ENCODE assay signal across 1 cellular context in the genomic region with DNA sequence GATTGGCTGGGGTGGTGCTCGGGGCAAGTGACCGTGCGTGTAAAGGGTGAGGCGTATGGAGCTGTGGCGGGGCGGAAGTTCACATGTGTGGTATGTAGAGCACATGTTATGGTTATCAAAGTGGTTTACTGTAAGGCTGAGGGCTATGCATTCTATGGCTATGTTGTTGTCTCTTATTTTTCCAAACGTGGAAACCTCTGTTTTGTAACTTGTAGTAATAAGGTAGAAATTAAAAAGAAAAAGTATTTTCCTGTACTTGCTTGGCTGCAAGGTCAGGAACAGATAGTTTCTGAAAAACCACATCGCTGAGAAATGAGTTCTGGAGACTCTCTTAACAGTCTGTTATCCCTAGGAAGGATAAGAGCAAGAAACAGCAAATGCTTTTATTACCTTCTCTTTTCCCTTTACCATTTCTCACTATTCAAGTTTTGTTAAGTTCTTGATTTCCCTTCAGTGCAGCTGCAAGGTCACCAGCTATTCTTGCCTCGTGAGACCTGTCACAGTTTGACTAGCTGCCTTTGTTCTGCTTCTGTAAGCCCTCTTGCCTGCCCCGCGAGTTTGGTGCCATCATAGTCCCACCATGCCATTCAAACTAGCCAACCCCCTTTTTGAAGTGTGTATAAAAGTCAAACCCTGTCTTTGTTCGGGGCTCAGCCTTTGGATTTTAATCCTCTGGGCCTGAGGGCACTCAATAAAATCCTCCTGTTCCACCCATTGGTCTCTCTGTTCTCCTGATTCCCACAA.
TF ChIP-seq lines count a peak whose summit lies in the region.

No MANE protein-coding gene starts in this region.

TF ChIP-seq in HepG2, 621 proteins besides CTCF, POLR2A, EP300 and RAD21 (continued from another document and continues in another):
- TF ChIP-seq ZNF331 (CRISPR knock-in tag; IDR thresholded peaks at IDR 0.05) (peak; percentile 39; the same call in 1 of the 2 replicates), CENPT (CRISPR knock-in tag; IDR thresholded peaks at IDR 0.05; ENCODE audit: low read depth) (no peak), NFE2 (CRISPR knock-in tag; IDR thresholded peaks at IDR 0.05) (no peak), AGO2 (optimal IDR thresholded peaks at IDR 0.05; ENCODE audit: low read depth, low read length) (no peak), ZFYVE20 (CRISPR knock-in tag; IDR thresholded peaks at IDR 0.05; ENCODE audit: borderline replicate concordance, low read depth) (no peak), HDAC6 (IDR thresholded peaks at IDR 0.05; ENCODE audit: low read depth, low read length) (no peak), ZMYM2 (CRISPR knock-in tag; IDR thresholded peaks at IDR 0.05) (no peak), FOXK1 (CRISPR knock-in tag; IDR thresholded peaks at IDR 0.05; ENCODE audit: borderline replicate concordance, low read depth) (peak; percentile 24; the same call in 1 of the 2 replicates), ZNF30 (CRISPR knock-in tag; IDR thresholded peaks at IDR 0.05) (no peak), NFKBIZ (CRISPR knock-in tag; IDR thresholded peaks at IDR 0.05) (0 out of 2 replicates have a peak, but pooled peaks have one; percentile 53), FOXK2 (IDR thresholded peaks at IDR 0.05) (0 out of 2 replicates have a peak, but pooled peaks have one; percentile 16), ZFAT (CRISPR knock-in tag; conservative IDR thresholded peaks at IDR 0.05) (no peak), CCDC6 (CRISPR knock-in tag; IDR thresholded peaks at IDR 0.05) (0 out of 2 replicates have a peak, but pooled peaks have one; percentile 37), PPARG (CRISPR knock-in tag; conservative IDR thresholded peaks at IDR 0.05) (peak; percentile 56; the same call in 1 of the 2 replicates), ZNF644 (CRISPR knock-in tag; IDR thresholded peaks at IDR 0.05; ENCODE audit: low read depth) (no peak), ZNF75D (CRISPR knock-in tag; IDR thresholded peaks at IDR 0.05; ENCODE audit: borderline replicate concordance) (no peak), ETV6 (CRISPR knock-in tag; conservative IDR thresholded peaks at IDR 0.05) (no peak), POLR2AphosphoS2 (IDR thresholded peaks at IDR 0.05; ENCODE audit: low read depth, low read length) (0 out of 2 replicates have a peak, but pooled peaks have one; percentile 93), GATA4 (IDR thresholded peaks at IDR 0.05; ENCODE audit: borderline replicate concordance, low read depth) (peak; percentile 97), HDAC2 (CRISPR knock-in tag; IDR thresholded peaks at IDR 0.05) (0 out of 2 replicates have a peak, but pooled peaks have one; percentile 29), ZNF33B (CRISPR knock-in tag; IDR thresholded peaks at IDR 0.05) (no peak), RARG (CRISPR knock-in tag; IDR thresholded peaks at IDR 0.05; ENCODE audit: low read depth) (no peak), ZNF768 (CRISPR knock-in tag; IDR thresholded peaks at IDR 0.05) (no peak), ZNF260 (CRISPR knock-in tag; IDR thresholded peaks at IDR 0.05; ENCODE audit: borderline replicate concordance, low read depth) (no peak), TARDBP (CRISPR knock-in tag; IDR thresholded peaks at IDR 0.05) (peak; percentile 81), ZNF496 (CRISPR knock-in tag; IDR thresholded peaks at IDR 0.05; ENCODE audit: insufficient replicate concordance) (no peak), HNRNPUL1 (IDR thresholded peaks at IDR 0.05; ENCODE audit: low read depth, low read length) (no peak), KLF15 (CRISPR knock-in tag; IDR thresholded peaks at IDR 0.05; ENCODE audit: borderline replicate concordance) (no peak), SMAD3 (CRISPR knock-in tag; IDR thresholded peaks at IDR 0.05) (0 out of 2 replicates have a peak, but pooled peaks have one; percentile 28), DPF2 (CRISPR knock-in tag; IDR thresholded peaks at IDR 0.05; ENCODE audit: borderline replicate concordance, low read depth) (no peak), ZNF781 (CRISPR knock-in tag; IDR thresholded peaks at IDR 0.05; ENCODE audit: borderline replicate concordance, not compliant biosample characterization) (no peak), ZFP36 (IDR thresholded peaks at IDR 0.05; ENCODE audit: borderline replicate concordance, low read depth, low read length, partially characterized antibody) (no peak), DR1 (CRISPR knock-in tag; IDR thresholded peaks at IDR 0.05) (peak; percentile 83), ETV5 (CRISPR knock-in tag; IDR thresholded peaks at IDR 0.05; ENCODE audit: borderline replicate concordance) (peak; percentile 78), ZBTB1 (CRISPR knock-in tag; IDR thresholded peaks at IDR 0.05; ENCODE audit: borderline replicate concordance) (no peak), ZNF776 (CRISPR knock-in tag; IDR thresholded peaks at IDR 0.05) (no peak), IKZF4 (CRISPR knock-in tag; IDR thresholded peaks at IDR 0.05; ENCODE audit: borderline replicate concordance, low read depth, not compliant biosample characterization) (no peak), REXO4 (CRISPR knock-in tag; IDR thresholded peaks at IDR 0.05; ENCODE audit: borderline replicate concordance) (no peak), ZNF549 (CRISPR knock-in tag; IDR thresholded peaks at IDR 0.05) (no peak), CAMTA2 (CRISPR knock-in tag; IDR thresholded peaks at IDR 0.05; ENCODE audit: borderline replicate concordance) (no peak), ZNF879 (CRISPR knock-in tag; IDR thresholded peaks at IDR 0.05) (no peak), YY1 (IDR thresholded peaks at IDR 0.05; ENCODE audit: insufficient read depth, insufficient replicate concordance, low read depth, low read length) (peak; percentile 58), ZNF460 (CRISPR knock-in tag; IDR thresholded peaks at IDR 0.05; ENCODE audit: borderline replicate concordance) (no peak), SYNCRIP (IDR thresholded peaks at IDR 0.05; ENCODE audit: insufficient read depth, low read depth, low read length) (no peak), ZFP62 (CRISPR knock-in tag; IDR thresholded peaks at IDR 0.05) (no peak), SRF (IDR thresholded peaks at IDR 0.05; ENCODE audit: low read depth, low read length) (no peak)
- TF ChIP-seq, protein P1, sequence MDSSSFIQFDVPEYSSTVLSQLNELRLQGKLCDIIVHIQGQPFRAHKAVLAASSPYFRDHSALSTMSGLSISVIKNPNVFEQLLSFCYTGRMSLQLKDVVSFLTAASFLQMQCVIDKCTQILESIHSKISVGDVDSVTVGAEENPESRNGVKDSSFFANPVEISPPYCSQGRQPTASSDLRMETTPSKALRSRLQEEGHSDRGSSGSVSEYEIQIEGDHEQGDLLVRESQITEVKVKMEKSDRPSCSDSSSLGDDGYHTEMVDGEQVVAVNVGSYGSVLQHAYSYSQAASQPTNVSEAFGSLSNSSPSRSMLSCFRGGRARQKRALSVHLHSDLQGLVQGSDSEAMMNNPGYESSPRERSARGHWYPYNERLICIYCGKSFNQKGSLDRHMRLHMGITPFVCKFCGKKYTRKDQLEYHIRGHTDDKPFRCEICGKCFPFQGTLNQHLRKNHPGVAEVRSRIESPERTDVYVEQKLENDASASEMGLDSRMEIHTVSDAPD (CRISPR knock-in tag; IDR thresholded peaks at IDR 0.05) = no peak
- TF ChIP-seq, protein P2, sequence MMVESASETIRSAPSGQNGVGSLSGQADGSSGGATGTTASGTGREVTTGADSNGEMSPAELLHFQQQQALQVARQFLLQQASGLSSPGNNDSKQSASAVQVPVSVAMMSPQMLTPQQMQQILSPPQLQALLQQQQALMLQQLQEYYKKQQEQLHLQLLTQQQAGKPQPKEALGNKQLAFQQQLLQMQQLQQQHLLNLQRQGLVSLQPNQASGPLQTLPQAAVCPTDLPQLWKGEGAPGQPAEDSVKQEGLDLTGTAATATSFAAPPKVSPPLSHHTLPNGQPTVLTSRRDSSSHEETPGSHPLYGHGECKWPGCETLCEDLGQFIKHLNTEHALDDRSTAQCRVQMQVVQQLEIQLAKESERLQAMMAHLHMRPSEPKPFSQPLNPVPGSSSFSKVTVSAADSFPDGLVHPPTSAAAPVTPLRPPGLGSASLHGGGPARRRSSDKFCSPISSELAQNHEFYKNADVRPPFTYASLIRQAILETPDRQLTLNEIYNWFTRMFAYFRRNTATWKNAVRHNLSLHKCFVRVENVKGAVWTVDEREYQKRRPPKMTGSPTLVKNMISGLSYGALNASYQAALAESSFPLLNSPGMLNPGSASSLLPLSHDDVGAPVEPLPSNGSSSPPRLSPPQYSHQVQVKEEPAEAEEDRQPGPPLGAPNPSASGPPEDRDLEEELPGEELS (CRISPR knock-in tag; IDR thresholded peaks at IDR 0.05) = peak; percentile 62
- TF ChIP-seq, protein P3, sequence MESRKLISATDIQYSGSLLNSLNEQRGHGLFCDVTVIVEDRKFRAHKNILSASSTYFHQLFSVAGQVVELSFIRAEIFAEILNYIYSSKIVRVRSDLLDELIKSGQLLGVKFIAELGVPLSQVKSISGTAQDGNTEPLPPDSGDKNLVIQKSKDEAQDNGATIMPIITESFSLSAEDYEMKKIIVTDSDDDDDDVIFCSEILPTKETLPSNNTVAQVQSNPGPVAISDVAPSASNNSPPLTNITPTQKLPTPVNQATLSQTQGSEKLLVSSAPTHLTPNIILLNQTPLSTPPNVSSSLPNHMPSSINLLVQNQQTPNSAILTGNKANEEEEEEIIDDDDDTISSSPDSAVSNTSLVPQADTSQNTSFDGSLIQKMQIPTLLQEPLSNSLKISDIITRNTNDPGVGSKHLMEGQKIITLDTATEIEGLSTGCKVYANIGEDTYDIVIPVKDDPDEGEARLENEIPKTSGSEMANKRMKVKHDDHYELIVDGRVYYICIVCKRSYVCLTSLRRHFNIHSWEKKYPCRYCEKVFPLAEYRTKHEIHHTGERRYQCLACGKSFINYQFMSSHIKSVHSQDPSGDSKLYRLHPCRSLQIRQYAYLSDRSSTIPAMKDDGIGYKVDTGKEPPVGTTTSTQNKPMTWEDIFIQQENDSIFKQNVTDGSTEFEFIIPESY (CRISPR knock-in tag; IDR thresholded peaks at IDR 0.05) = no peak
- TF ChIP-seq, protein P4, sequence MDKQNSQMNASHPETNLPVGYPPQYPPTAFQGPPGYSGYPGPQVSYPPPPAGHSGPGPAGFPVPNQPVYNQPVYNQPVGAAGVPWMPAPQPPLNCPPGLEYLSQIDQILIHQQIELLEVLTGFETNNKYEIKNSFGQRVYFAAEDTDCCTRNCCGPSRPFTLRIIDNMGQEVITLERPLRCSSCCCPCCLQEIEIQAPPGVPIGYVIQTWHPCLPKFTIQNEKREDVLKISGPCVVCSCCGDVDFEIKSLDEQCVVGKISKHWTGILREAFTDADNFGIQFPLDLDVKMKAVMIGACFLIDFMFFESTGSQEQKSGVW (CRISPR knock-in tag; IDR thresholded peaks at IDR 0.05; ENCODE audit: borderline replicate concordance) = no peak
- TF ChIP-seq, protein P5, sequence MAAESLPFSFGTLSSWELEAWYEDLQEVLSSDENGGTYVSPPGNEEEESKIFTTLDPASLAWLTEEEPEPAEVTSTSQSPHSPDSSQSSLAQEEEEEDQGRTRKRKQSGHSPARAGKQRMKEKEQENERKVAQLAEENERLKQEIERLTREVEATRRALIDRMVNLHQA (CRISPR knock-in tag; IDR thresholded peaks at IDR 0.05) = no peak
- TF ChIP-seq, protein P6, sequence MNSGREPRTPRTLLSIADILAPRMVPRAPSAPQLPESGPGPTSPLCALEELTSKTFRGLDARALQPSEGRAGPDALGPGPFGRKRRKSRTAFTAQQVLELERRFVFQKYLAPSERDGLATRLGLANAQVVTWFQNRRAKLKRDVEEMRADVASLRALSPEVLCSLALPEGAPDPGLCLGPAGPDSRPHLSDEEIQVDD (CRISPR knock-in tag; IDR thresholded peaks at IDR 0.05; ENCODE audit: borderline replicate concordance) = no peak
- TF ChIP-seq, protein P7, sequence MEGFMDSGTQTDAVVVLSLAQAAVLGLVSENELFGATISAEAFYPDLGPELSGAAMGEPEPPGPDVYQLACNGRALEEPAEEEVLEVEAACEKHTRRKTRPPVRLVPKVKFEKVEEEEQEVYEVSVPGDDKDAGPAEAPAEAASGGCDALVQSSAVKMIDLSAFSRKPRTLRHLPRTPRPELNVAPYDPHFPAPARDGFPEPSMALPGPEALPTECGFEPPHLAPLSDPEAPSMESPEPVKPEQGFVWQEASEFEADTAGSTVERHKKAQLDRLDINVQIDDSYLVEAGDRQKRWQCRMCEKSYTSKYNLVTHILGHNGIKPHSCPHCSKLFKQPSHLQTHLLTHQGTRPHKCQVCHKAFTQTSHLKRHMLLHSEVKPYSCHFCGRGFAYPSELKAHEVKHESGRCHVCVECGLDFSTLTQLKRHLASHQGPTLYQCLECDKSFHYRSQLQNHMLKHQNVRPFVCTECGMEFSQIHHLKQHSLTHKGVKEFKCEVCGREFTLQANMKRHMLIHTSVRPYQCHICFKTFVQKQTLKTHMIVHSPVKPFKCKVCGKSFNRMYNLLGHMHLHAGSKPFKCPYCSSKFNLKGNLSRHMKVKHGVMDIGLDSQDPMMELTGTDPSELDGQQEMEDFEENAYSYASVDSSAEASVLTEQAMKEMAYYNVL (CRISPR knock-in tag; IDR thresholded peaks at IDR 0.05; ENCODE audit: borderline replicate concordance) = peak; percentile 8; the same call in 1 of the 2 replicates
- TF ChIP-seq, protein P8, sequence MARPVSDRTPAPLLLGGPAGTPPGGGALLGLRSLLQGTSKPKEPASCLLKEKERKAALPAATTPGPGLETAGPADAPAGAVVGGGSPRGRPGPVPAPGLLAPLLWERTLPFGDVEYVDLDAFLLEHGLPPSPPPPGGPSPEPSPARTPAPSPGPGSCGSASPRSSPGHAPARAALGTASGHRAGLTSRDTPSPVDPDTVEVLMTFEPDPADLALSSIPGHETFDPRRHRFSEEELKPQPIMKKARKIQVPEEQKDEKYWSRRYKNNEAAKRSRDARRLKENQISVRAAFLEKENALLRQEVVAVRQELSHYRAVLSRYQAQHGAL (CRISPR knock-in tag; IDR thresholded peaks at IDR 0.05; ENCODE audit: not compliant biosample characterization) = no peak
- TF ChIP-seq, protein P9, sequence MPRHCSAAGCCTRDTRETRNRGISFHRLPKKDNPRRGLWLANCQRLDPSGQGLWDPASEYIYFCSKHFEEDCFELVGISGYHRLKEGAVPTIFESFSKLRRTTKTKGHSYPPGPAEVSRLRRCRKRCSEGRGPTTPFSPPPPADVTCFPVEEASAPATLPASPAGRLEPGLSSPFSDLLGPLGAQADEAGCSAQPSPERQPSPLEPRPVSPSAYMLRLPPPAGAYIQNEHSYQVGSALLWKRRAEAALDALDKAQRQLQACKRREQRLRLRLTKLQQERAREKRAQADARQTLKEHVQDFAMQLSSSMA (CRISPR knock-in tag; IDR thresholded peaks at IDR 0.05) = no peak
- TF ChIP-seq, protein P10, sequence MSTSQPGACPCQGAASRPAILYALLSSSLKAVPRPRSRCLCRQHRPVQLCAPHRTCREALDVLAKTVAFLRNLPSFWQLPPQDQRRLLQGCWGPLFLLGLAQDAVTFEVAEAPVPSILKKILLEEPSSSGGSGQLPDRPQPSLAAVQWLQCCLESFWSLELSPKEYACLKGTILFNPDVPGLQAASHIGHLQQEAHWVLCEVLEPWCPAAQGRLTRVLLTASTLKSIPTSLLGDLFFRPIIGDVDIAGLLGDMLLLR (CRISPR knock-in tag; IDR thresholded peaks at IDR 0.05) = no peak
- TF ChIP-seq, protein P11, sequence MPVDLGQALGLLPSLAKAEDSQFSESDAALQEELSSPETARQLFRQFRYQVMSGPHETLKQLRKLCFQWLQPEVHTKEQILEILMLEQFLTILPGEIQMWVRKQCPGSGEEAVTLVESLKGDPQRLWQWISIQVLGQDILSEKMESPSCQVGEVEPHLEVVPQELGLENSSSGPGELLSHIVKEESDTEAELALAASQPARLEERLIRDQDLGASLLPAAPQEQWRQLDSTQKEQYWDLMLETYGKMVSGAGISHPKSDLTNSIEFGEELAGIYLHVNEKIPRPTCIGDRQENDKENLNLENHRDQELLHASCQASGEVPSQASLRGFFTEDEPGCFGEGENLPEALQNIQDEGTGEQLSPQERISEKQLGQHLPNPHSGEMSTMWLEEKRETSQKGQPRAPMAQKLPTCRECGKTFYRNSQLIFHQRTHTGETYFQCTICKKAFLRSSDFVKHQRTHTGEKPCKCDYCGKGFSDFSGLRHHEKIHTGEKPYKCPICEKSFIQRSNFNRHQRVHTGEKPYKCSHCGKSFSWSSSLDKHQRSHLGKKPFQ (CRISPR knock-in tag; IDR thresholded peaks at IDR 0.05; ENCODE audit: insufficient replicate concordance) = peak; percentile 10
